1 cellular context compared by ENCODE assay signal in genomic region chr5:141875795-141876627, GRCh38.
TF ChIP-seq lines count a peak whose summit lies in the region.

No MANE protein-coding gene starts in this region.

TF ChIP-seq in WTC11, 78 proteins besides CTCF, POLR2A, EP300 and RAD21 (continued from another document):
- TF ChIP-seq MLX (CRISPR knock-in tag; IDR thresholded peaks at IDR 0.05) (no peak), ZNF138 (CRISPR knock-in tag; conservative IDR thresholded peaks at IDR 0.05) (no peak), FOXP1 (CRISPR knock-in tag; IDR thresholded peaks at IDR 0.05; ENCODE audit: borderline replicate concordance) (no peak), SP1 (CRISPR knock-in tag; conservative IDR thresholded peaks at IDR 0.05) (0 out of 2 replicates have a peak, but pooled peaks have one; percentile 46), ELF4 (CRISPR knock-in tag; IDR thresholded peaks at IDR 0.05; ENCODE audit: low read depth) (0 out of 2 replicates have a peak, but pooled peaks have one; percentile 58), MAX (CRISPR knock-in tag; IDR thresholded peaks at IDR 0.05) (peak; percentile 59; the same call in 1 of the 2 replicates), TEAD4 (CRISPR knock-in tag; IDR thresholded peaks at IDR 0.05) (peak; percentile 32; the same call in 1 of the 2 replicates), JUN (CRISPR knock-in tag; IDR thresholded peaks at IDR 0.05) (peak; percentile 63; the same call in 1 of the 2 replicates), ZNF416 (CRISPR knock-in tag; IDR thresholded peaks at IDR 0.05) (no peak), AR (CRISPR knock-in tag; IDR thresholded peaks at IDR 0.05) (no peak), MYBL2 (CRISPR knock-in tag; IDR thresholded peaks at IDR 0.05) (no peak), E2F1 (CRISPR knock-in tag; IDR thresholded peaks at IDR 0.05) (no peak), NR2C2 (CRISPR knock-in tag; IDR thresholded peaks at IDR 0.05) (no peak), RELA (CRISPR knock-in tag; IDR thresholded peaks at IDR 0.05; ENCODE audit: borderline replicate concordance) (no peak; the same call in 1 of the 2 replicates), IRF2 (CRISPR knock-in tag; IDR thresholded peaks at IDR 0.05; ENCODE audit: borderline replicate concordance, low read depth) (no peak), ZNF532 (CRISPR knock-in tag; IDR thresholded peaks at IDR 0.05; ENCODE audit: borderline replicate concordance) (no peak), ZBTB43 (CRISPR knock-in tag; IDR thresholded peaks at IDR 0.05) (peak; percentile 22), NFATC4 (CRISPR knock-in tag; IDR thresholded peaks at IDR 0.05) (no peak), ZNF423 (CRISPR knock-in tag; IDR thresholded peaks at IDR 0.05) (peak; percentile 67), GABPB1 (CRISPR knock-in tag; IDR thresholded peaks at IDR 0.05) (no peak), ETV6 (CRISPR knock-in tag; IDR thresholded peaks at IDR 0.05) (peak; percentile 20; the same call in 1 of the 2 replicates), USF1 (CRISPR knock-in tag; IDR thresholded peaks at IDR 0.05) (no peak), ZNF671 (CRISPR knock-in tag; IDR thresholded peaks at IDR 0.05) (no peak), ZBTB21 (CRISPR knock-in tag; IDR thresholded peaks at IDR 0.05; ENCODE audit: borderline replicate concordance) (peak; percentile 21; the same call in 1 of the 2 replicates), SMAD4 (CRISPR knock-in tag; IDR thresholded peaks at IDR 0.05) (no peak), ERG (CRISPR knock-in tag; IDR thresholded peaks at IDR 0.05) (no peak)
